In the genomic region with DNA sequence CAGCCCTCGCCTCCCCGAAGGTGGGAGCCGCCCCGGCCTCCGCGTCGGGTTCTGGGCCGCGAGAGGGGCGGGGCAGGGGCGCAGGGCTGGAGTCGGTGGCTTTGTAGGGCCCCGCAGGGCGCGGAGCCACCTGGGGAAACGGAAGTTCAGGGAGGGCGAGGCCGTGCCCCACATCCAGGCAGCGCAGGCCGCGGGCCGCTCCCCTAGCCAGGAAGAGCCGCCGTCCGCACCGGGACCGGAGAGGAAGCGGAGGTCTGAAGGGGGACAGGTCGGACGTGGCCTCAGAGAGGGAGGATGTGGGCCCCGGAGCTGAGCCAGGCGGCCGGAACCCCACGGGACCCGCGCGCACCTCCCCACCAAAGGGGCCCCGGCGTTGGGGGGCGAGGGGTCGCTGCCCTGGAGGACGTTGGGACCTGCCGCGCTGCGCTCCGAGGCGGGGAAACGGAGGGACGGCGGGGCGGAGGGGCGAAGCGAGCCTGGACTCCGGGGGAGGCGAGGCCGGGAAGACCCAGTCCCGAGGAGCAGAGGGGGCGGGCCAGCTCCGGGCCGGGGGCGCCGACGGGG, we compare ENCODE assay signal across 9 cellular contexts. TPM values are rescaled to one million over a fixed set of nuclear protein-coding genes. Genes with fewer than 3 reads are reported as not detected.
A peak's percentile ranks its signal among the peaks of the same experiment; 100 is the strongest.
DNase-seq lines count a peak whose midpoint lies in the region; ATAC-seq and TF ChIP-seq lines count a peak whose summit lies in the region.
"Had no signal": no experiment of that assay in that cellular context is flagged by ENCODE, and none has a peak within 500 bp of the region (broad histone marks: within the 10 kb centered on the region; RNA-seq: fewer than 3 reads in every experiment).

No MANE protein-coding gene starts in this region.

- no peaks in the 10 kb centered on the region for H3K27me3 Mint-ChIP-seq in IgD-negative memory B cell

- H3K27ac Mint-ChIP-seq in IgD-negative memory B cell, result peak overlapping the region; percentile 90 to 91 (median 91)

- H3K9me3 Mint-ChIP-seq in IgD-negative memory B cell, result no peaks in the 10 kb centered on the region

- H3K4me1 ChIP-seq in foreskin keratinocyte (no peaks in the 10 kb centered on the region), rectal smooth muscle tissue (ENCODE audit: control insufficient read depth, insufficient read depth, low read length) (peaks cover 7% of the 10 kb centered on the region)

- H3K27me3 ChIP-seq in foreskin keratinocyte (no peaks in the 10 kb centered on the region), rectal smooth muscle tissue (ENCODE audit: control insufficient read depth, insufficient read depth, low read length) (no peaks in the 10 kb centered on the region)

- H3K36me3 Mint-ChIP-seq in IgD-negative memory B cell, result no peaks in the 10 kb centered on the region
- H3K36me3 Mint-ChIP-seq: brain had no signal

- H3K36me3 ChIP-seq in rectal smooth muscle tissue (ENCODE audit: control insufficient read depth, insufficient read depth, low read length), result no peaks in the 10 kb centered on the region

- DNase-seq in DMS153 (lab: John Stamatoyannopoulos, UW) (peak; percentile 12), DMS153 treated with DMSO at 0.1 percent for 48 hours (lab: John Stamatoyannopoulos, UW; ENCODE audit: unreplicated experiment) (no peak), activated T-helper 1 cell treated with Interleukin-2 at 50 U/mL for 16 hours (ENCODE audit: low read depth) (peak; percentile 48), foreskin keratinocyte (no peak), H4 (ENCODE audit: low spot score) (no peak)

- H3K27ac ChIP-seq in foreskin keratinocyte (peak overlapping the region; percentile 70), rectal smooth muscle tissue (ENCODE audit: low read depth, low read length) (peak overlapping the region; percentile 61)

- TF ChIP-seq CTCF in foreskin keratinocyte (conservative IDR thresholded peaks at IDR 0.05), result no peak

- H3K4me1 Mint-ChIP-seq in IgD-negative memory B cell, result peaks cover 2 to 10% (median 4%) of the 10 kb centered on the region in 3 donors

- ATAC-seq in foreskin keratinocyte (no peak), HG03439 (IDR thresholded peaks at IDR 0.05; ENCODE audit: unreplicated experiment) (no peak)

- no peak overlapping the region for H3K9ac ChIP-seq in rectal smooth muscle tissue (ENCODE audit: low read length)

- H3K4me3 Mint-ChIP-seq in IgD-negative memory B cell, result peak overlapping the region; percentile 82 to 91 (median 86)

- peak overlapping the region; percentile 48 for H3K4me3 ChIP-seq in rectal smooth muscle tissue (ENCODE audit: low read length)

RNA-seq across cellular contexts. Expression of gene SLC16A3, which starts 0.5 kb away (rescaled TPM):
- polyA plus RNA-seq in IgD-negative memory B cell (3.7 TPM), foreskin keratinocyte (47.5 and 54.7 TPM in 2 replicates)
- 40.9 and 44.3 TPM in 2 replicates for total RNA-seq in foreskin keratinocyte
- total RNA-seq in H4 (2014; rRNA removed; shearing (Covaris generic)), result 22.2 and 30.0 TPM in 2 replicates

RNA-seq across cellular contexts. Expression of gene CCDC57, which starts 15.7 kb away (rescaled TPM):
- polyA plus RNA-seq in IgD-negative memory B cell (34.1 TPM), foreskin keratinocyte (17.9 and 18.3 TPM in 2 replicates)
- 19.5 TPM in 2 replicates for total RNA-seq in foreskin keratinocyte
- total RNA-seq in H4 (2014; rRNA removed; shearing (Covaris generic)), result 1.8 and 4.7 TPM in 2 replicates

RNA-seq across cellular contexts. Expression of gene CSNK1D, which starts 45.1 kb away (rescaled TPM):
- 78.3 TPM for polyA plus RNA-seq in IgD-negative memory B cell
- 57.7 and 62.8 TPM in 2 replicates for total RNA-seq in foreskin keratinocyte
- 75.6 and 81.9 TPM in 2 replicates for polyA plus RNA-seq in foreskin keratinocyte
- 30.3 and 33.9 TPM in 2 replicates for total RNA-seq in H4 (2014; rRNA removed; shearing (Covaris generic))

Comparison
In these comparisons a context has a peak if more than half of its experiments do, and no peak if none do; other contexts are left out.
1. DNase-seq: peak in DMS153 (single experiment) and activated T-helper 1 cell treated with Interleukin-2 at 50 U/mL for 16 hours (single experiment); none in DMS153 treated with DMSO at 0.1 percent for 48 hours (single experiment), foreskin keratinocyte (0 of 2) and H4 (single experiment).